ENCODE assay signal across 35 cellular contexts in genomic region chr5:130740047-130740569, GRCh38.
"Had no signal": no experiment of that assay in that cellular context is flagged by ENCODE, and none has a peak within 500 bp of the region (broad histone marks: within the 10 kb centered on the region; RNA-seq: fewer than 3 reads in every experiment).

No MANE protein-coding gene starts in this region.

- DNase-seq: Karpas-422, Kasumi-1, MG63, MM.1S, MV-4-11, NCI-H1048, NCI-H1092, NCI-H1092 treated with DMSO at 0.1 percent for 48 hours, NCI-H1105, NCI-H1105 treated with DMSO at 0.1 percent for 48 hours, NCI-H1417, NCI-H1417 treated with DMSO at 0.1 percent for 48 hours, NCI-H1436, NCI-H1436 treated with DMSO at 0.1 percent for 48 hours, NCI-H146, NCI-H1694, NCI-H1694 treated with DMSO at 0.1 percent for 48 hours, NCI-H187, NCI-H187 treated with DMSO at 0.1 percent for 48 hours, NCI-H1930, NCI-H2029, NCI-H2029 treated with DMSO at 0.1 percent for 48 hours, NCI-H2081, NCI-H2081 treated with DMSO at 0.1 percent for 48 hours, NCI-H2107, NCI-H2171, NCI-H2171 treated with DMSO at 0.1 percent for 48 hours, NCI-H2227 treated with DMSO at 0.1 percent for 48 hours, NCI-H226, NCI-H345, NCI-H446, NCI-H446 treated with DMSO at 0.1 percent for 48 hours, NCI-H510A, NCI-H510A treated with DMSO at 0.1 percent for 48 hours, NCI-H524 had no signal

- H3K9me3 ChIP-seq: MG63 had no signal

- H3K4me3 ChIP-seq: MG63 had no signal
